ENCODE assay signal across 7 cellular contexts in the genomic region with DNA sequence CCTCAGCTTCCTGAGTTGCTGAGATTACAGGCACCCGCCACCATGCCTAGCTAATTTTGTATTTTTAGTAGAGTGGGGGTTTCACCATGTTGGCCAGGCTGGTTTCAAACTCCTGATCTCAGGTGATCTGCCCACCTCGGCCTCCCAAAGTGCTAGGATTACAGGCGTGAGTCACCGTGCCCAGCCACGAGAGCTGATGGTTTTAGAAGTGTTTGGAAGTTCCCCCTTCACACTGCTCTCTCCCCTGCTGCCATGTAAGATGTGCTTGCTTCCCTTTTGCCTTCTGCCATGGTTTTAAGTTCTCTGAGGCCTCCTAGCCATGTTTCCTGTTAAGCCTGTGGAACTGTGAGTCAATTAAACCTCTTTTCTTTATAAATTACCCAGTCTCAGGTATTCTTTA. TPM values are rescaled to one million over a fixed set of nuclear protein-coding genes. Genes with fewer than 3 reads are reported as not detected.
DNase-seq lines count a peak whose midpoint lies in the region; TF ChIP-seq lines count a peak whose summit lies in the region.
"Not testable (repeated sequence)": the region's sequence is repeated elsewhere in the genome, so short reads cannot be mapped to it uniquely, and the experiment has no call there.

No MANE protein-coding gene starts in this region.

- not testable (repeated sequence) for H3K36me3 Mint-ChIP-seq in H9 (ENCODE audit: insufficient read depth in 1 of 3, low read depth in 3 of 3); activated naive CD4-positive, alpha-beta T cell treated with anti-CD3 and anti-CD28 coated beads for 36 hours (ENCODE audit: low read depth); osteocyte (ENCODE audit: unreplicated experiment)

- H3K18ac ChIP-seq in H9 (ENCODE audit: insufficient read length, low read depth, low read length), result not testable (repeated sequence)

- not testable (repeated sequence) for TF ChIP-seq CTCF in H9 (conservative IDR thresholded peaks at IDR 0.05); NB4 (IDR thresholded peaks at IDR 0.05; ENCODE audit: low read depth, low read length); osteocyte (IDR thresholded peaks at IDR 0.05)

- H3K9me3 ChIP-seq in H9 (ENCODE audit: control insufficient read depth, low read depth, low read length), result not testable (repeated sequence)

- CTCF ChIA-PET in activated naive CD4-positive, alpha-beta T cell treated with anti-CD3 and anti-CD28 coated beads for 36 hours (lab: Charles Lee), result interaction anchor here (0.6 to 0.8 kb wide), 3 partner anchors 21 to 80 kb away, joined by 3 to 4 read pairs (median 3); no protein-coding TSS in a partner anchor

- H2BK15ac ChIP-seq in H9 (ENCODE audit: low read depth, low read length), result not testable (repeated sequence)

- H3K4me1 ChIP-seq in H9 (ENCODE audit: insufficient read depth, low read length), result not testable (repeated sequence)

- not testable (repeated sequence) for H3K27ac Mint-ChIP-seq in H9; activated naive CD4-positive, alpha-beta T cell treated with anti-CD3 and anti-CD28 coated beads for 36 hours; osteocyte (ENCODE audit: unreplicated experiment)

- not testable (repeated sequence) for H2BK20ac ChIP-seq in H9 (ENCODE audit: low read depth, low read length, poor library complexity, severe bottlenecking)

- no CpG with 5 or more reads among the region's 5 CpGs for WGBS in H9 (ENCODE audit: extremely low coverage, insufficient read length, low lambda C conversion rate)

- not testable (repeated sequence) for H4K20me1 ChIP-seq in H9 (ENCODE audit: control insufficient read depth, insufficient read depth, insufficient read length)

- not testable (repeated sequence) for H3K79me2 ChIP-seq in H9 (ENCODE audit: insufficient read depth, low read length)

- H3K27ac ChIP-seq in H9 (ENCODE audit: insufficient read length, low read depth, low read length), result not testable (repeated sequence)

- H4K5ac ChIP-seq in H9 (ENCODE audit: insufficient read length, low read depth, low read length), result not testable (repeated sequence)

- H3K9ac ChIP-seq in H9 (ENCODE audit: extremely low read depth, insufficient read length, low read length), result not testable (repeated sequence)

- H2BK12ac ChIP-seq in H9 (ENCODE audit: insufficient read length, low read depth, low read length), result not testable (repeated sequence)

- intact Hi-C loops in activated naive CD4-positive, alpha-beta T cell treated with anti-CD3 and anti-CD28 coated beads for 36 hours (cut with micrococcal nuclease), result not testable (repeated sequence)

- H2BK120ac ChIP-seq in H9 (ENCODE audit: low read depth, low read length, poor library complexity, severe bottlenecking), result not testable (repeated sequence)

- not testable (repeated sequence) for H2BK5ac ChIP-seq in H9 (ENCODE audit: insufficient read length, low read length)

- not testable (repeated sequence) for H4K8ac ChIP-seq in H9 (replicated peaks; ENCODE audit: insufficient read length, low read depth, low read length)

- H3K27me3 ChIP-seq in H9 (ENCODE audit: insufficient read depth, low read length), result not testable (repeated sequence)

- H3K23me2 ChIP-seq in H9 (ENCODE audit: insufficient read length, low read depth, low read length, poor library complexity, severe bottlenecking), result not testable (repeated sequence)

- peaks cover 31 to 37% of the 10 kb centered on the region in 2 experiments for H3K4me1 Mint-ChIP-seq in H9
- H3K4me1 Mint-ChIP-seq in activated naive CD4-positive, alpha-beta T cell treated with anti-CD3 and anti-CD28 coated beads for 36 hours (ENCODE audit: low read depth); osteocyte (ENCODE audit: unreplicated experiment): not testable (repeated sequence)

- H2AFZ ChIP-seq in H9 (ENCODE audit: low read length), result not testable (repeated sequence)

- not testable (repeated sequence) for H4K91ac ChIP-seq in H9 (ENCODE audit: insufficient read length, low read depth, low read length)

- TF ChIP-seq POLR2A in NB4 (IDR thresholded peaks at IDR 0.05; ENCODE audit: extremely low read depth, insufficient read length), result not testable (repeated sequence)

- H3K4me3 Mint-ChIP-seq in H9; activated naive CD4-positive, alpha-beta T cell treated with anti-CD3 and anti-CD28 coated beads for 36 hours; osteocyte (ENCODE audit: unreplicated experiment): not testable (repeated sequence)

- H3K4me3 ChIP-seq in NB4 (ENCODE audit: low read depth, low read length), result not testable (repeated sequence)

- not testable (repeated sequence) for H2AK5ac ChIP-seq in H9 (ENCODE audit: insufficient read length, low read length)

- DNase-seq in CD1c-positive myeloid dendritic cell (ENCODE audit: extremely low spot score), result peak; percentile 23
- DNase-seq in H9, result peak; percentile 7
- peak; percentile 23 for DNase-seq in NB4 (ENCODE audit: low read depth)
- peak; percentile 17 for DNase-seq in activated CD4-positive, alpha-beta T cell treated with anti-CD3 and anti-CD28 coated beads for 48 hours
- DNase-seq in activated naive CD4-positive, alpha-beta T cell treated with anti-CD3 and anti-CD28 coated beads for 36 hours, result peak; percentile 10
- DNase-seq in osteocyte (ENCODE audit: extremely low spot score, unreplicated experiment), result peak; percentile 11
- peak; percentile 14 for DNase-seq in ureter (ENCODE audit: low spot score)

- H3K56ac ChIP-seq in H9 (ENCODE audit: insufficient read length, low read depth, low read length), result not testable (repeated sequence)

- not testable (repeated sequence) for H3K4ac ChIP-seq in H9 (ENCODE audit: low read depth, low read length)

- H3K9me3 Mint-ChIP-seq in H9; activated naive CD4-positive, alpha-beta T cell treated with anti-CD3 and anti-CD28 coated beads for 36 hours; osteocyte (ENCODE audit: unreplicated experiment): not testable (repeated sequence)

- not testable (repeated sequence) for H3K27me3 Mint-ChIP-seq in H9 (ENCODE audit: low read depth); activated naive CD4-positive, alpha-beta T cell treated with anti-CD3 and anti-CD28 coated beads for 36 hours (ENCODE audit: low read depth)
- peaks cover 23% of the 10 kb centered on the region for H3K27me3 Mint-ChIP-seq in osteocyte (ENCODE audit: unreplicated experiment)

- H3T11ph ChIP-seq in H9 (ENCODE audit: low read length), result not testable (repeated sequence)

- H3K14ac ChIP-seq in H9 (ENCODE audit: insufficient read depth, low read length), result not testable (repeated sequence)

- not testable (repeated sequence) for H3K79me1 ChIP-seq in H9 (ENCODE audit: insufficient read depth, low read depth, low read length, poor library complexity, severe bottlenecking)

- H3K23ac ChIP-seq in H9 (ENCODE audit: insufficient read length, low read depth, low read length), result not testable (repeated sequence)

- H3K4me2 ChIP-seq in H9 (ENCODE audit: insufficient read depth, insufficient read length, low read length), result not testable (repeated sequence)

RNA-seq across cellular contexts. Expression of gene MCUR1, which starts 36.3 kb away (rescaled TPM):
- total RNA-seq in H9 (2021) (32.0 and 35.4 TPM in 2 replicates), osteocyte (23.4 and 24.8 TPM in 2 replicates), ureter (19.3 TPM)
- 10 to 100 TPM; 27.1 to 28.3 TPM for total RNA-seq in activated naive CD4-positive, alpha-beta T cell treated with anti-CD3 and anti-CD28 coated beads for 36 hours
